24 cellular contexts compared by ENCODE assay signal in genomic region chr13:33626407-33626806, GRCh38.
"Had no signal": no experiment of that assay in that cellular context is flagged by ENCODE, and none has a peak within 500 bp of the region (broad histone marks: within the 10 kb centered on the region; RNA-seq: fewer than 3 reads in every experiment).

No MANE protein-coding gene starts in this region.

- H3K9me3 ChIP-seq: stomach, suprapubic skin, testis, thoracic aorta, thyroid gland, tibial artery, tibial nerve, transverse colon, upper lobe of left lung, upper lobe of right lung, uterus, vagina had no signal

- DNase-seq: stimulated activated CD4-positive, alpha-beta T cell treated with anti-CD3 and anti-CD28 coated beads, Interleukin-2, amount 100 ng/mL, for 48 hours; stimulated activated CD4-positive, alpha-beta T cell treated with anti-CD3 and anti-CD28 coated beads, Interleukin-4, amount 100 ng/mL, for 1 hour; stimulated activated CD4-positive, alpha-beta T cell treated with anti-CD3 and anti-CD28 coated beads, Interleukin-4, amount 100 ng/mL, for 24 hours; stimulated activated CD4-positive, alpha-beta T cell treated with anti-CD3 and anti-CD28 coated beads, Interleukin-4, amount 100 ng/mL, for 4 hours; stimulated activated CD8-positive, alpha-beta memory T cell treated with anti-CD3 and anti-CD28 coated beads, Interleukin-4, amount 100 ng/mL, for 48 hours; stimulated activated naive B cell treated with anti-CD40 and anti-IgM and Interleukin-4, amounts not matched to agents 10 μg/mL and 1 μg/mL and 100 μg/mL, for 72 hours; stimulated activated naive CD4-positive, alpha-beta T cell; stimulated activated naive CD4-positive, alpha-beta T cell treated with Interleukin-2 at 50 U/mL for 16 hours; stimulated activated naive CD8-positive, alpha-beta T cell treated with anti-CD3 and anti-CD28 coated beads, Interleukin-15, amount 100 ng/mL, for 72 hours; stimulated activated naive CD8-positive, alpha-beta T cell treated with anti-CD3 and anti-CD28 coated beads, Interleukin-15, Interleukin-2, amounts not matched to agents 100 U/mL and 50 U/mL, for 24 hours; stomach; substantia nigra; testis; thyroid gland; tibial artery; transverse colon; trophoblast cell; upper lobe of left lung; upper lobe of right lung; uterus had no signal

- H3K4me3 ChIP-seq: stomach, suprapubic skin, testis, thoracic aorta, thyroid gland, tibial artery, tibial nerve, transverse colon, upper lobe of left lung, upper lobe of right lung, uterus, vagina had no signal

- H3K4me1 ChIP-seq: stomach, suprapubic skin, testis, thyroid gland, tibial artery, transverse colon, upper lobe of left lung, upper lobe of right lung, uterus, vagina had no signal

- H3K27ac ChIP-seq: stomach, suprapubic skin, testis, thoracic aorta, thyroid gland, tibial artery, tibial nerve, transverse colon, upper lobe of left lung, upper lobe of right lung, uterus, vagina had no signal

- H3K36me3 ChIP-seq: stomach, suprapubic skin, thoracic aorta, thyroid gland, tibial artery, tibial nerve, transverse colon, upper lobe of left lung, upper lobe of right lung, uterus, vagina had no signal

- H3K27me3 ChIP-seq: stomach, suprapubic skin, testis, thyroid gland, tibial artery, tibial nerve, transverse colon, upper lobe of left lung, upper lobe of right lung, uterus, vagina had no signal
